In genomic region chr2:62672601-62673000, GRCh38 we compare ENCODE assay signal across 11 cellular contexts. TPM values are rescaled to one million over a fixed set of nuclear protein-coding genes. Genes with fewer than 3 reads are reported as not detected.
DNase-seq lines count a peak whose midpoint lies in the region; ATAC-seq and TF ChIP-seq lines count a peak whose summit lies in the region.
"Had no signal": no experiment of that assay in that cellular context is flagged by ENCODE, and none has a peak within 500 bp of the region (broad histone marks: within the 10 kb centered on the region; RNA-seq: fewer than 3 reads in every experiment).

No MANE protein-coding gene starts in this region.

- DNase-seq in HCEC 1CT (peak; percentile 59), astrocyte of the hippocampus (ENCODE audit: low read depth, low spot score) (peak; percentile 90), iPS DF 6.9 (ENCODE audit: low read depth, low spot score) (peak; percentile 47), smooth muscle cell (lab: John Stamatoyannopoulos, UW; ENCODE audit: unreplicated experiment) (no peak), middle frontal gyrus (ENCODE audit: extremely low spot score, low spot score) (no peak), SHP77 treated with DMSO at 0.1 percent for 48 hours (lab: John Stamatoyannopoulos, UW) (no peak), natural killer cell (no peak)
- DNase-seq: dorsolateral prefrontal cortex, GDM1, NCI-H146 had no signal

- no peaks in the 10 kb centered on the region for H3K4me1 Mint-ChIP-seq in natural killer cell

- no peak overlapping the region for H3K27ac Mint-ChIP-seq in natural killer cell

- H3F3A ChIP-seq in smooth muscle cell (ENCODE audit: low read depth) = no peaks in the 10 kb centered on the region

- H3K36me3 ChIP-seq in iPS DF 6.9 (ENCODE audit: control insufficient read depth, insufficient read depth, low read length) (no peaks in the 10 kb centered on the region), smooth muscle cell (ENCODE audit: low read depth) (no peaks in the 10 kb centered on the region)

- H2AFZ ChIP-seq in smooth muscle cell (ENCODE audit: low read depth) = no peak overlapping the region

- no peak overlapping the region for H3K9ac ChIP-seq in smooth muscle cell (ENCODE audit: low read depth)

- peaks cover 2% of the 10 kb centered on the region; the same call in 1 of the 2 replicates for H3K4me1 ChIP-seq in iPS DF 6.9 (ENCODE audit: control insufficient read depth, insufficient read depth, low read length)
- peaks cover 13% of the 10 kb centered on the region for H3K4me1 ChIP-seq in smooth muscle cell (ENCODE audit: low read depth)

- H3K79me2 ChIP-seq in smooth muscle cell (ENCODE audit: low read depth) = no peaks in the 10 kb centered on the region

- H3K36me3 Mint-ChIP-seq in natural killer cell = no peaks in the 10 kb centered on the region

- WGBS in iPS DF 6.9 (ENCODE audit: insufficient coverage, insufficient read length) = no CpG with 5 or more reads among the region's 1 CpG
- 46% methylated on average over 1 of the region's 1 CpG for WGBS in smooth muscle cell (ENCODE audit: low lambda C conversion rate)

- ATAC-seq in natural killer cell (no peak), GM18861 (IDR thresholded peaks at IDR 0.05; ENCODE audit: unreplicated experiment) (no peak)

- H3K9me3 Mint-ChIP-seq in natural killer cell = no peaks in the 10 kb centered on the region

- H3K4me2 ChIP-seq in smooth muscle cell = peak overlapping the region; percentile 50

- H3K27me3 ChIP-seq in iPS DF 6.9 (ENCODE audit: control insufficient read depth, insufficient read depth, low read length) (no peaks in the 10 kb centered on the region), smooth muscle cell (ENCODE audit: low read depth) (no peaks in the 10 kb centered on the region)
- H3K27me3 ChIP-seq: dorsolateral prefrontal cortex had no signal

- intact Hi-C loops in natural killer cell (cut with micrococcal nuclease) = no loop called here

- no peaks in the 10 kb centered on the region for H3K9me3 ChIP-seq in iPS DF 6.9 (ENCODE audit: control insufficient read depth, insufficient read depth, low read length)
- H3K9me3 ChIP-seq in smooth muscle cell (replicated peaks; ENCODE audit: low read depth) = no peaks in the 10 kb centered on the region

- TF ChIP-seq CTCF in smooth muscle cell (IDR thresholded peaks at IDR 0.05; ENCODE audit: borderline replicate concordance, insufficient read depth, poor library complexity, severe bottlenecking) = no peak
- no peak for TF ChIP-seq CTCF in natural killer cell (IDR thresholded peaks at IDR 0.05)

- H3K4me3 ChIP-seq in iPS DF 6.9 (ENCODE audit: low read length) (no peak overlapping the region), smooth muscle cell (no peak overlapping the region)
- H3K4me3 ChIP-seq: dorsolateral prefrontal cortex had no signal

- no peaks in the 10 kb centered on the region for H4K20me1 ChIP-seq in smooth muscle cell (ENCODE audit: low read depth)

- H3K27ac ChIP-seq in iPS DF 6.9 (ENCODE audit: low read length) (no peak overlapping the region), smooth muscle cell (ENCODE audit: low read depth) (peak overlapping the region; percentile 23)
- H3K27ac ChIP-seq: dorsolateral prefrontal cortex had no signal

- H3K4me3 Mint-ChIP-seq in natural killer cell = no peak overlapping the region

- H3K27me3 Mint-ChIP-seq in natural killer cell (ENCODE audit: low read depth in 2 of 2) = no peaks in the 10 kb centered on the region

RNA-seq across cellular contexts. Expression of gene EHBP1, which starts 32.9 kb away (rescaled TPM):
- total RNA-seq in smooth muscle cell (45.9 and 55.7 TPM in 2 replicates), natural killer cell (10 to 100 TPM; 22.4 to 33.4 (median 28.3) TPM)
- polyA plus RNA-seq in smooth muscle cell = 9.3 and 13.1 TPM in 2 replicates

Comparison
In these comparisons a context has a peak if more than half of its experiments do, and no peak if none do; other contexts are left out.
1. DNase-seq: peak in HCEC 1CT (single experiment), astrocyte of the hippocampus (single experiment) and iPS DF 6.9 (single experiment); none in smooth muscle cell (single experiment), middle frontal gyrus (single experiment), SHP77 treated with DMSO at 0.1 percent for 48 hours (single experiment) and natural killer cell (single experiment).